ENCODE assay signal across 1 cellular context in the genomic region with DNA sequence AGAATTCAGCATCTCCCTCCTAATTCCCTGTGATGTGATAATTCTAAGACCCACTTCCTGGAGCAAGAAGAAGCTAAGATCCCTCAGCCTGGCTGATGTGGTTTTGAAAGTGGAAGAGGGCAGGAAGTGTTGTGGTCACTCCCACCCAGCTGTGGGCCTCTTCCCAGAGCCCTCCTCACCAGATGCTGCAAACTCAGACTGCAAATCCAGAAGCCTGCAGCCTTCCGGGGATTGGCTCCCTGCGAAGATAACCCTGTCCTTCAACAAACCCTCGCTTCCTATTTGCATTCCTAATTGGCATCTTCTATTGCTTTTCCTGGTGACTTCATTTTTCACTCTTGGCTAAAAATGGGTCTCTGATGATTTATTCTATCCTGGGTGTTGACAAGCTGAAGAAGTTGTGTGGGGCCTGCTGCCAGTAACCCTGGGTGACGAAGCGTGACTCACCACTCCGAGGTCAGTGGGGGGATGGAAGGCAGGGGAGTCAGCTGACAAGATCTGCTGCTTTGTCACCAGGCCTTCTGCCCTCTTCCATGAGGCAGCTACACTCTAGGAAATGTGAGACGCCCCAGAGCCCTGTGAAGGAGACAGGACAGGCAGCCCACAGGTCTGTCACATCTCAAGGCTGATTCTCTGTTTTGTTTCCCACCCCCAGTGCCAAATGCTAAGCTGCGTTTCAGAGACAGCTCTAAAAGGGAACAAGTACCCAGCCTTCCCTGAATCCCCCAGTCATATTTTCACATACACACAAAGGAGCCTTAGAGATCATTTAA.
TF ChIP-seq lines count a peak whose summit lies in the region.

No MANE protein-coding gene starts in this region.

TF ChIP-seq in HEK293, 187 proteins besides CTCF, POLR2A, EP300 and RAD21 (continued from another document and continues in another):
- TF ChIP-seq RBAK (tag by site-specific recombination; IDR thresholded peaks at IDR 0.05): 0 out of 2 replicates have a peak, but pooled peaks have one; percentile 13
- TF ChIP-seq ZNF274 (IDR thresholded peaks at IDR 0.05; ENCODE audit: low read length): no peak
- no peak for TF ChIP-seq ZNF274 (tag by site-specific recombination; IDR thresholded peaks at IDR 0.05; ENCODE audit: borderline replicate concordance)
- TF ChIP-seq ZNF214 (tag by site-specific recombination; IDR thresholded peaks at IDR 0.05; ENCODE audit: borderline replicate concordance): no peak
- TF ChIP-seq ZNF114 (tag by site-specific recombination; IDR thresholded peaks at IDR 0.05): no peak
- TF ChIP-seq ZNF596 (tag by site-specific recombination; IDR thresholded peaks at IDR 0.05): no peak
- TF ChIP-seq SALL2 (tag by site-specific recombination; IDR thresholded peaks at IDR 0.05; ENCODE audit: borderline replicate concordance): no peak
- no peak for TF ChIP-seq ZNF768 (tag by site-specific recombination; IDR thresholded peaks at IDR 0.05)
- TF ChIP-seq ZNF311 (tag by site-specific recombination; IDR thresholded peaks at IDR 0.05; ENCODE audit: borderline replicate concordance): no peak
- no peak for TF ChIP-seq ZNF48 (tag by site-specific recombination; IDR thresholded peaks at IDR 0.05)
- TF ChIP-seq OVOL3 (tag by site-specific recombination; IDR thresholded peaks at IDR 0.05): no peak
- TF ChIP-seq, protein P1, sequence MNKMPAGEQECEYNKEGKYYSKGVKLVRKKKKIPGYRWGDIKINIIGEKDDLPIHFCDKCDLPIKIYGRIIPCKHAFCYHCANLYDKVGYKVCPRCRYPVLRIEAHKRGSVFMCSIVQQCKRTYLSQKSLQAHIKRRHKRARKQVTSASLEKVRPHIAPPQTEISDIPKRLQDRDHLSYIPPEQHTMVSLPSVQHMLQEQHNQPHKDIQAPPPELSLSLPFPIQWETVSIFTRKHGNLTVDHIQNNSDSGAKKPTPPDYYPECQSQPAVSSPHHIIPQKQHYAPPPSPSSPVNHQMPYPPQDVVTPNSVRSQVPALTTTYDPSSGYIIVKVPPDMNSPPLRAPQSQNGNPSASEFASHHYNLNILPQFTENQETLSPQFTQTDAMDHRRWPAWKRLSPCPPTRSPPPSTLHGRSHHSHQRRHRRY (tag by site-specific recombination; IDR thresholded peaks at IDR 0.05): no peak
- TF ChIP-seq ZSCAN30 (tag by site-specific recombination; IDR thresholded peaks at IDR 0.05): peak; percentile 90
- TF ChIP-seq, protein P2, sequence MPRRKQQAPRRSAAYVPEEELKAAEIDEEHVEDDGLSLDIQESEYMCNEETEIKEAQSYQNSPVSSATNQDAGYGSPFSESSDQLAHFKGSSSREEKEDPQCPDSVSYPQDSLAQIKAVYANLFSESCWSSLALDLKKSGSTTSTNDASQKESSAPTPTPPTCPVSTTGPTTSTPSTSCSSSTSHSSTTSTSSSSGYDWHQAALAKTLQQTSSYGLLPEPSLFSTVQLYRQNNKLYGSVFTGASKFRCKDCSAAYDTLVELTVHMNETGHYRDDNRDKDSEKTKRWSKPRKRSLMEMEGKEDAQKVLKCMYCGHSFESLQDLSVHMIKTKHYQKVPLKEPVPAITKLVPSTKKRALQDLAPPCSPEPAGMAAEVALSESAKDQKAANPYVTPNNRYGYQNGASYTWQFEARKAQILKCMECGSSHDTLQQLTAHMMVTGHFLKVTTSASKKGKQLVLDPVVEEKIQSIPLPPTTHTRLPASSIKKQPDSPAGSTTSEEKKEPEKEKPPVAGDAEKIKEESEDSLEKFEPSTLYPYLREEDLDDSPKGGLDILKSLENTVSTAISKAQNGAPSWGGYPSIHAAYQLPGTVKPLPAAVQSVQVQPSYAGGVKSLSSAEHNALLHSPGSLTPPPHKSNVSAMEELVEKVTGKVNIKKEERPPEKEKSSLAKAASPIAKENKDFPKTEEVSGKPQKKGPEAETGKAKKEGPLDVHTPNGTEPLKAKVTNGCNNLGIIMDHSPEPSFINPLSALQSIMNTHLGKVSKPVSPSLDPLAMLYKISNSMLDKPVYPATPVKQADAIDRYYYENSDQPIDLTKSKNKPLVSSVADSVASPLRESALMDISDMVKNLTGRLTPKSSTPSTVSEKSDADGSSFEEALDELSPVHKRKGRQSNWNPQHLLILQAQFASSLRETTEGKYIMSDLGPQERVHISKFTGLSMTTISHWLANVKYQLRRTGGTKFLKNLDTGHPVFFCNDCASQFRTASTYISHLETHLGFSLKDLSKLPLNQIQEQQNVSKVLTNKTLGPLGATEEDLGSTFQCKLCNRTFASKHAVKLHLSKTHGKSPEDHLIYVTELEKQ (tag by site-specific recombination; IDR thresholded peaks at IDR 0.05; ENCODE audit: borderline replicate concordance): peak; percentile 99
- no peak for TF ChIP-seq REPIN1 (tag by site-specific recombination; IDR thresholded peaks at IDR 0.05; ENCODE audit: low read depth)
- peak; percentile 92 for TF ChIP-seq FEZF1 (tag by site-specific recombination; IDR thresholded peaks at IDR 0.05)
- TF ChIP-seq ZNF394 (tag by site-specific recombination; IDR thresholded peaks at IDR 0.05; ENCODE audit: borderline replicate concordance): peak; percentile 85
- no peak for TF ChIP-seq ZFP3 (tag by site-specific recombination; IDR thresholded peaks at IDR 0.05; ENCODE audit: low read depth)
- no peak for TF ChIP-seq ZNF433 (tag by site-specific recombination; IDR thresholded peaks at IDR 0.05; ENCODE audit: low read depth)
- no peak for TF ChIP-seq ZNF621 (tag by site-specific recombination; IDR thresholded peaks at IDR 0.05)
- peak; percentile 39 for TF ChIP-seq GFI1B (tag by site-specific recombination; IDR thresholded peaks at IDR 0.05)
- peak; percentile 93 for TF ChIP-seq KLF10 (tag by site-specific recombination; IDR thresholded peaks at IDR 0.05)
- TF ChIP-seq ZBTB1 (tag by site-specific recombination; IDR thresholded peaks at IDR 0.05): 0 out of 2 replicates have a peak, but pooled peaks have one; percentile 72
- TF ChIP-seq ZNF324 (tag by site-specific recombination; IDR thresholded peaks at IDR 0.05): peak; percentile 97
- peak; percentile 42; the same call in 1 of the 2 replicates for TF ChIP-seq ZNF335 (tag by site-specific recombination; conservative IDR thresholded peaks at IDR 0.05)
- 0 out of 2 replicates have a peak, but pooled peaks have one; percentile 43 for TF ChIP-seq ZBTB10 (tag by site-specific recombination; IDR thresholded peaks at IDR 0.05)
- TF ChIP-seq, protein P3, sequence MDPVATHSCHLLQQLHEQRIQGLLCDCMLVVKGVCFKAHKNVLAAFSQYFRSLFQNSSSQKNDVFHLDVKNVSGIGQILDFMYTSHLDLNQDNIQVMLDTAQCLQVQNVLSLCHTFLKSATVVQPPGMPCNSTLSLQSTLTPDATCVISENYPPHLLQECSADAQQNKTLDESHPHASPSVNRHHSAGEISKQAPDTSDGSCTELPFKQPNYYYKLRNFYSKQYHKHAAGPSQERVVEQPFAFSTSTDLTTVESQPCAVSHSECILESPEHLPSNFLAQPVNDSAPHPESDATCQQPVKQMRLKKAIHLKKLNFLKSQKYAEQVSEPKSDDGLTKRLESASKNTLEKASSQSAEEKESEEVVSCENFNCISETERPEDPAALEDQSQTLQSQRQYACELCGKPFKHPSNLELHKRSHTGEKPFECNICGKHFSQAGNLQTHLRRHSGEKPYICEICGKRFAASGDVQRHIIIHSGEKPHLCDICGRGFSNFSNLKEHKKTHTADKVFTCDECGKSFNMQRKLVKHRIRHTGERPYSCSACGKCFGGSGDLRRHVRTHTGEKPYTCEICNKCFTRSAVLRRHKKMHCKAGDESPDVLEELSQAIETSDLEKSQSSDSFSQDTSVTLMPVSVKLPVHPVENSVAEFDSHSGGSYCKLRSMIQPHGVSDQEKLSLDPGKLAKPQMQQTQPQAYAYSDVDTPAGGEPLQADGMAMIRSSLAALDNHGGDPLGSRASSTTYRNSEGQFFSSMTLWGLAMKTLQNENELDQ (tag by site-specific recombination; IDR thresholded peaks at IDR 0.05; ENCODE audit: low read depth): no peak
- TF ChIP-seq ZNF366 (tag by site-specific recombination; conservative IDR thresholded peaks at IDR 0.05): peak; percentile 97
- TF ChIP-seq ZNF138 (tag by site-specific recombination; IDR thresholded peaks at IDR 0.05; ENCODE audit: borderline replicate concordance): no peak
- TF ChIP-seq HOXA7 (CRISPR knock-in tag; IDR thresholded peaks at IDR 0.05; ENCODE audit: borderline replicate concordance): no peak
- peak; percentile 91 for TF ChIP-seq KLF17 (tag by site-specific recombination; IDR thresholded peaks at IDR 0.05)
- peak; percentile 90 for TF ChIP-seq HIC1 (tag by site-specific recombination; IDR thresholded peaks at IDR 0.05)
- no peak for TF ChIP-seq ZNF280D (tag by site-specific recombination; IDR thresholded peaks at IDR 0.05)
- peak; percentile 89 for TF ChIP-seq ZNF501 (tag by site-specific recombination; IDR thresholded peaks at IDR 0.05)
- TF ChIP-seq AEBP2 (tag by site-specific recombination; IDR thresholded peaks at IDR 0.05; ENCODE audit: borderline replicate concordance): no peak
- no peak for TF ChIP-seq ZNF571 (tag by site-specific recombination; IDR thresholded peaks at IDR 0.05)
- TF ChIP-seq GLIS1 (tag by site-specific recombination; IDR thresholded peaks at IDR 0.05): peak; percentile 95
- no peak for TF ChIP-seq ZNF266 (tag by site-specific recombination; IDR thresholded peaks at IDR 0.05; ENCODE audit: low read depth)
- peak; percentile 91 for TF ChIP-seq ZIC2 (tag by site-specific recombination; IDR thresholded peaks at IDR 0.05)
- no peak for TF ChIP-seq ZNF549 (tag by site-specific recombination; IDR thresholded peaks at IDR 0.05)
- peak; percentile 42; the same call in 1 of the 2 replicates for TF ChIP-seq ZBTB48 (tag by site-specific recombination; IDR thresholded peaks at IDR 0.05)
- no peak for TF ChIP-seq ZNF677 (tag by site-specific recombination; IDR thresholded peaks at IDR 0.05)
- TF ChIP-seq ZNF555 (tag by site-specific recombination; conservative IDR thresholded peaks at IDR 0.05): no peak
